In the genomic region with DNA sequence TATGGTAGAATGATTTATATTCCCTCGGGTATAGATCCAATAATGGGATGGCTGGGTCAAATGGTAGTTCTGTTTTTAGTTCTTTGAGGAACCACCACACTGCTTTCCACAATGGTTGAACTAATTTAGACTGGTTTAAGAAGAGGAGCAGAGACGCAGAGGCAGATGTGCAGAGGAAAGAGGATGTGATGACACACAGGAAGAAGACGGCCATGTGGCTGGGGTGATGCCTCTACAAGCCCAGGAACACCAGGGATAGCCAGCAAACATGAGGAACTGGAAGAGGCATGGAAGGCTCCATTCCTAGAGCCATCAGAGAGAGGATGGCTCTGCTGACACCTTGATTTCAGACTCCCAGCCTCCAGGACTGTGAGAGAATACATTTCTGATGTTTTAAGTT, we compare ENCODE assay signal across 2 cellular contexts.
TF ChIP-seq lines count a peak whose summit lies in the region.

No MANE protein-coding gene starts in this region.

TF ChIP-seq in HepG2, 621 proteins besides CTCF, POLR2A, EP300 and RAD21 (continued from another document and continues in another):
- TF ChIP-seq, protein P1, sequence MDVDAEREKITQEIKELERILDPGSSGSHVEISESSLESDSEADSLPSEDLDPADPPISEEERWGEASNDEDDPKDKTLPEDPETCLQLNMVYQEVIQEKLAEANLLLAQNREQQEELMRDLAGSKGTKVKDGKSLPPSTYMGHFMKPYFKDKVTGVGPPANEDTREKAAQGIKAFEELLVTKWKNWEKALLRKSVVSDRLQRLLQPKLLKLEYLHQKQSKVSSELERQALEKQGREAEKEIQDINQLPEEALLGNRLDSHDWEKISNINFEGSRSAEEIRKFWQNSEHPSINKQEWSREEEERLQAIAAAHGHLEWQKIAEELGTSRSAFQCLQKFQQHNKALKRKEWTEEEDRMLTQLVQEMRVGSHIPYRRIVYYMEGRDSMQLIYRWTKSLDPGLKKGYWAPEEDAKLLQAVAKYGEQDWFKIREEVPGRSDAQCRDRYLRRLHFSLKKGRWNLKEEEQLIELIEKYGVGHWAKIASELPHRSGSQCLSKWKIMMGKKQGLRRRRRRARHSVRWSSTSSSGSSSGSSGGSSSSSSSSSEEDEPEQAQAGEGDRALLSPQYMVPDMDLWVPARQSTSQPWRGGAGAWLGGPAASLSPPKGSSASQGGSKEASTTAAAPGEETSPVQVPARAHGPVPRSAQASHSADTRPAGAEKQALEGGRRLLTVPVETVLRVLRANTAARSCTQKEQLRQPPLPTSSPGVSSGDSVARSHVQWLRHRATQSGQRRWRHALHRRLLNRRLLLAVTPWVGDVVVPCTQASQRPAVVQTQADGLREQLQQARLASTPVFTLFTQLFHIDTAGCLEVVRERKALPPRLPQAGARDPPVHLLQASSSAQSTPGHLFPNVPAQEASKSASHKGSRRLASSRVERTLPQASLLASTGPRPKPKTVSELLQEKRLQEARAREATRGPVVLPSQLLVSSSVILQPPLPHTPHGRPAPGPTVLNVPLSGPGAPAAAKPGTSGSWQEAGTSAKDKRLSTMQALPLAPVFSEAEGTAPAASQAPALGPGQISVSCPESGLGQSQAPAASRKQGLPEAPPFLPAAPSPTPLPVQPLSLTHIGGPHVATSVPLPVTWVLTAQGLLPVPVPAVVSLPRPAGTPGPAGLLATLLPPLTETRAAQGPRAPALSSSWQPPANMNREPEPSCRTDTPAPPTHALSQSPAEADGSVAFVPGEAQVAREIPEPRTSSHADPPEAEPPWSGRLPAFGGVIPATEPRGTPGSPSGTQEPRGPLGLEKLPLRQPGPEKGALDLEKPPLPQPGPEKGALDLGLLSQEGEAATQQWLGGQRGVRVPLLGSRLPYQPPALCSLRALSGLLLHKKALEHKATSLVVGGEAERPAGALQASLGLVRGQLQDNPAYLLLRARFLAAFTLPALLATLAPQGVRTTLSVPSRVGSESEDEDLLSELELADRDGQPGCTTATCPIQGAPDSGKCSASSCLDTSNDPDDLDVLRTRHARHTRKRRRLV (CRISPR knock-in tag; IDR thresholded peaks at IDR 0.05): no peak
- TF ChIP-seq ZFAT (CRISPR knock-in tag; conservative IDR thresholded peaks at IDR 0.05): no peak
- no peak for TF ChIP-seq ZNF724P (CRISPR knock-in tag; IDR thresholded peaks at IDR 0.05; ENCODE audit: borderline replicate concordance)
- TF ChIP-seq ZNF512 (CRISPR knock-in tag; IDR thresholded peaks at IDR 0.05): no peak
- no peak for TF ChIP-seq ZFP90 (CRISPR knock-in tag; IDR thresholded peaks at IDR 0.05; ENCODE audit: borderline replicate concordance)
- TF ChIP-seq FOXA1 (IDR thresholded peaks at IDR 0.05): no peak
- TF ChIP-seq FOXA1 (CRISPR knock-in tag; IDR thresholded peaks at IDR 0.05): no peak
- TF ChIP-seq ZBTB33 (CRISPR knock-in tag; IDR thresholded peaks at IDR 0.05): no peak
- TF ChIP-seq, protein P2, sequence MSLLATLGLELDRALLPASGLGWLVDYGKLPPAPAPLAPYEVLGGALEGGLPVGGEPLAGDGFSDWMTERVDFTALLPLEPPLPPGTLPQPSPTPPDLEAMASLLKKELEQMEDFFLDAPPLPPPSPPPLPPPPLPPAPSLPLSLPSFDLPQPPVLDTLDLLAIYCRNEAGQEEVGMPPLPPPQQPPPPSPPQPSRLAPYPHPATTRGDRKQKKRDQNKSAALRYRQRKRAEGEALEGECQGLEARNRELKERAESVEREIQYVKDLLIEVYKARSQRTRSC (CRISPR knock-in tag; IDR thresholded peaks at IDR 0.05; ENCODE audit: low read depth): no peak
- TF ChIP-seq ZNF143 (CRISPR knock-in tag; IDR thresholded peaks at IDR 0.05): no peak
- TF ChIP-seq, protein P3, sequence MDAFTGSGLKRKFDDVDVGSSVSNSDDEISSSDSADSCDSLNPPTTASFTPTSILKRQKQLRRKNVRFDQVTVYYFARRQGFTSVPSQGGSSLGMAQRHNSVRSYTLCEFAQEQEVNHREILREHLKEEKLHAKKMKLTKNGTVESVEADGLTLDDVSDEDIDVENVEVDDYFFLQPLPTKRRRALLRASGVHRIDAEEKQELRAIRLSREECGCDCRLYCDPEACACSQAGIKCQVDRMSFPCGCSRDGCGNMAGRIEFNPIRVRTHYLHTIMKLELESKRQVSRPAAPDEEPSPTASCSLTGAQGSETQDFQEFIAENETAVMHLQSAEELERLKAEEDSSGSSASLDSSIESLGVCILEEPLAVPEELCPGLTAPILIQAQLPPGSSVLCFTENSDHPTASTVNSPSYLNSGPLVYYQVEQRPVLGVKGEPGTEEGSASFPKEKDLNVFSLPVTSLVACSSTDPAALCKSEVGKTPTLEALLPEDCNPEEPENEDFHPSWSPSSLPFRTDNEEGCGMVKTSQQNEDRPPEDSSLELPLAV (CRISPR knock-in tag; conservative IDR thresholded peaks at IDR 0.05; ENCODE audit: low read depth): no peak
- TF ChIP-seq PAWR (CRISPR knock-in tag; IDR thresholded peaks at IDR 0.05; ENCODE audit: borderline replicate concordance): no peak
- no peak for TF ChIP-seq ZNF678 (CRISPR knock-in tag; IDR thresholded peaks at IDR 0.05)

TF ChIP-seq in WTC11, 78 proteins besides CTCF, POLR2A, EP300 and RAD21 (continued from another document):
- TF ChIP-seq, protein P4, sequence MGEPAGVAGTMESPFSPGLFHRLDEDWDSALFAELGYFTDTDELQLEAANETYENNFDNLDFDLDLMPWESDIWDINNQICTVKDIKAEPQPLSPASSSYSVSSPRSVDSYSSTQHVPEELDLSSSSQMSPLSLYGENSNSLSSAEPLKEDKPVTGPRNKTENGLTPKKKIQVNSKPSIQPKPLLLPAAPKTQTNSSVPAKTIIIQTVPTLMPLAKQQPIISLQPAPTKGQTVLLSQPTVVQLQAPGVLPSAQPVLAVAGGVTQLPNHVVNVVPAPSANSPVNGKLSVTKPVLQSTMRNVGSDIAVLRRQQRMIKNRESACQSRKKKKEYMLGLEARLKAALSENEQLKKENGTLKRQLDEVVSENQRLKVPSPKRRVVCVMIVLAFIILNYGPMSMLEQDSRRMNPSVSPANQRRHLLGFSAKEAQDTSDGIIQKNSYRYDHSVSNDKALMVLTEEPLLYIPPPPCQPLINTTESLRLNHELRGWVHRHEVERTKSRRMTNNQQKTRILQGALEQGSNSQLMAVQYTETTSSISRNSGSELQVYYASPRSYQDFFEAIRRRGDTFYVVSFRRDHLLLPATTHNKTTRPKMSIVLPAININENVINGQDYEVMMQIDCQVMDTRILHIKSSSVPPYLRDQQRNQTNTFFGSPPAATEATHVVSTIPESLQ (CRISPR knock-in tag; IDR thresholded peaks at IDR 0.05): no peak
- no peak for TF ChIP-seq ZNF512 (CRISPR knock-in tag; IDR thresholded peaks at IDR 0.05; ENCODE audit: borderline replicate concordance)
- TF ChIP-seq RORB (CRISPR knock-in tag; IDR thresholded peaks at IDR 0.05): no peak
TF ChIP-seq in WTC11: peak in this region for 0.
